ENCODE assay signal across 12 cellular contexts in genomic region chr7:37541810-37542443, GRCh38.
DNase-seq lines count a peak whose midpoint lies in the region; ATAC-seq and TF ChIP-seq lines count a peak whose summit lies in the region.
"Had no signal": no experiment of that assay in that cellular context is flagged by ENCODE, and none has a peak within 500 bp of the region (broad histone marks: within the 10 kb centered on the region; RNA-seq: fewer than 3 reads in every experiment).

No MANE protein-coding gene starts in this region.

- peak; percentile 82 for ATAC-seq in GM18868 (IDR thresholded peaks at IDR 0.05; ENCODE audit: unreplicated experiment)
- ATAC-seq in GM21423 (IDR thresholded peaks at IDR 0.05; ENCODE audit: unreplicated experiment): peak; percentile 87
- ATAC-seq in HG02973 (IDR thresholded peaks at IDR 0.05; ENCODE audit: unreplicated experiment): peak; percentile 79
- ATAC-seq in gastroesophageal sphincter: no peak
- ATAC-seq: stimulated activated effector memory CD8-positive, alpha-beta T cell treated with anti-CD3 and anti-CD28 coated beads, Interleukin-12 subunit alpha, Interleukin-12 subunit beta, amount 100 ng/mL, for 72 hours; T-helper 17 cell had no signal

- TF ChIP-seq CTCF in MM.1S (IDR thresholded peaks at IDR 0.05; ENCODE audit: low read length) (no peak), gastroesophageal sphincter (IDR thresholded peaks at IDR 0.05) (no peak)

- TF ChIP-seq POLR2A in gastroesophageal sphincter (IDR thresholded peaks at IDR 0.05): no peak

- H3K4me2 ChIP-seq in MM.1S (ENCODE audit: low read depth, low read length): peak overlapping the region; percentile 31; the same call in 1 of the 2 replicates

- H3K4me3 ChIP-seq in MM.1S (ENCODE audit: low read length) (no peak overlapping the region), gastroesophageal sphincter (no peak overlapping the region)

- no peaks in the 10 kb centered on the region for H3K9me2 ChIP-seq in MM.1S (replicated peaks; ENCODE audit: insufficient read depth, low read length)

- H3K27me3 ChIP-seq in MM.1S (replicated peaks; ENCODE audit: insufficient read depth, low read length): no peaks in the 10 kb centered on the region
- no peaks in the 10 kb centered on the region for H3K27me3 ChIP-seq in gastroesophageal sphincter

- H4K20me1 ChIP-seq in MM.1S (ENCODE audit: insufficient read depth, low read length): no peaks in the 10 kb centered on the region

- no peaks in the 10 kb centered on the region for H3F3A ChIP-seq in MM.1S (ENCODE audit: insufficient read depth, low read length)

- no peaks in the 10 kb centered on the region for H3K79me2 ChIP-seq in MM.1S (ENCODE audit: low read length)

- no peak overlapping the region for H3K27ac ChIP-seq in MM.1S (ENCODE audit: low read length)
- H3K27ac ChIP-seq in gastroesophageal sphincter: no peak overlapping the region

- no peaks in the 10 kb centered on the region for H3K9me3 ChIP-seq in MM.1S (replicated peaks; ENCODE audit: insufficient read depth, low read length)
- H3K9me3 ChIP-seq in gastroesophageal sphincter: no peaks in the 10 kb centered on the region

- DNase-seq in MM.1S (peak; percentile 50), NCI-H1436 (lab: John Stamatoyannopoulos, UW) (no peak), activated gamma-delta T cell treated with Interleukin-2 at 50 U/mL for 16 hours (no peak)
- DNase-seq in stimulated activated CD4-positive, alpha-beta T cell treated with anti-CD3 and anti-CD28 coated beads, Interleukin-2, amount 100 ng/mL, for 48 hours: no peak
- DNase-seq: activated naive CD8-positive, alpha-beta T cell treated with anti-CD3 and anti-CD28 coated beads for 36 hours; H9; T-helper 17 cell had no signal

- H2AFZ ChIP-seq in MM.1S (ENCODE audit: low read length): no peak overlapping the region

- no peak for TF ChIP-seq EP300 in gastroesophageal sphincter (IDR thresholded peaks at IDR 0.05)

- H3K9ac ChIP-seq in MM.1S (ENCODE audit: low read length): no peak overlapping the region

- H3K36me3 ChIP-seq in MM.1S (replicated peaks; ENCODE audit: insufficient read depth, low read length) (no peaks in the 10 kb centered on the region), gastroesophageal sphincter (no peaks in the 10 kb centered on the region)

- H3K4me1 ChIP-seq in MM.1S (ENCODE audit: low read length) (peaks cover 12% of the 10 kb centered on the region), gastroesophageal sphincter (no peaks in the 10 kb centered on the region)

- WGBS in gastroesophageal sphincter (ENCODE audit: low coverage in 1 of 2), 2 donors: 72 to 100% methylated on average over 1 to 3 of the region's 3 CpGs
